ENCODE assay signal across 8 cellular contexts in genomic region chr20:25697132-25697446, GRCh38. TPM values are rescaled to one million over a fixed set of nuclear protein-coding genes. Genes with fewer than 3 reads are reported as not detected.
DNase-seq lines count a peak whose midpoint lies in the region; ATAC-seq and TF ChIP-seq lines count a peak whose summit lies in the region.

No MANE protein-coding gene starts in this region.

- TF ChIP-seq CTCF in kidney epithelial cell (IDR thresholded peaks at IDR 0.05; ENCODE audit: insufficient read depth, low read length, poor library complexity, severe bottlenecking), result no peak

- H3K36me3 ChIP-seq in adipocyte (ENCODE audit: control insufficient read depth, insufficient read depth, low read length, severe bottlenecking) (no peaks in the 10 kb centered on the region), kidney epithelial cell (ENCODE audit: control insufficient read depth, insufficient read depth, low read length) (no peaks in the 10 kb centered on the region)

- peaks cover 4% of the 10 kb centered on the region for H3K4me1 ChIP-seq in adipocyte (ENCODE audit: control insufficient read depth, insufficient read depth, low read length)

- peak overlapping the region; percentile 7 for H3K27ac ChIP-seq in substantia nigra (ENCODE audit: low read depth, low read length, poor library complexity, severe bottlenecking)

- H3K27me3 ChIP-seq in adipocyte (replicated peaks; ENCODE audit: control insufficient read depth, insufficient read depth, low read length) (no peaks in the 10 kb centered on the region), kidney epithelial cell (ENCODE audit: control insufficient read depth, insufficient read depth, low read length) (no peaks in the 10 kb centered on the region)

- H3K9ac ChIP-seq in adipocyte (ENCODE audit: low read length), result peak overlapping the region; percentile 98

- peaks cover 12% of the 10 kb centered on the region for H3K36me3 Mint-ChIP-seq in T-helper 2 cell treated with Interferon-gamma antibody and Interleukin-4, amounts not matched to agents 5 μg/mL and 100 μg/mL, for 36 hours (ENCODE audit: low read depth)

- DNase-seq in T-helper 2 cell treated with Interferon-gamma antibody and Interleukin-4, amounts not matched to agents 5 μg/mL and 100 μg/mL, for 36 hours (ENCODE audit: low spot score), result no peak
- DNase-seq in T-helper 2 cell, result no peak
- no peak for DNase-seq in adipocyte (ENCODE audit: low read depth)
- DNase-seq in kidney epithelial cell (ENCODE audit: low read depth), result no peak
- DNase-seq in substantia nigra (lab: John Stamatoyannopoulos, UW), result no peak
- no peak for DNase-seq in hippocampal formation (lab: John Stamatoyannopoulos, UW)

- peak overlapping the region; percentile 95 for H3K4me3 ChIP-seq in adipocyte (ENCODE audit: low read length)
- H3K4me3 ChIP-seq in kidney epithelial cell (ENCODE audit: low read depth, low read length), result peak overlapping the region; percentile 85

- ATAC-seq in HG03139 (IDR thresholded peaks at IDR 0.05; ENCODE audit: unreplicated experiment), result no peak
- no peak for ATAC-seq in HG02970 (IDR thresholded peaks at IDR 0.05; ENCODE audit: low FRiP score, unreplicated experiment)

- H3K4me1 Mint-ChIP-seq in T-helper 2 cell treated with Interferon-gamma antibody and Interleukin-4, amounts not matched to agents 5 μg/mL and 100 μg/mL, for 36 hours (ENCODE audit: low read depth), result peaks cover 14% of the 10 kb centered on the region

- peaks cover 12% of the 10 kb centered on the region for H3K9me3 ChIP-seq in adipocyte (ENCODE audit: control insufficient read depth, low read length)

- H3K27me3 Mint-ChIP-seq in T-helper 2 cell treated with Interferon-gamma antibody and Interleukin-4, amounts not matched to agents 5 μg/mL and 100 μg/mL, for 36 hours (ENCODE audit: low read depth), result peaks cover 6% of the 10 kb centered on the region

- H3K27ac Mint-ChIP-seq in T-helper 2 cell treated with Interferon-gamma antibody and Interleukin-4, amounts not matched to agents 5 μg/mL and 100 μg/mL, for 36 hours, result peak overlapping the region; percentile 88

- peaks cover 18% of the 10 kb centered on the region for H3K9me3 Mint-ChIP-seq in T-helper 2 cell treated with Interferon-gamma antibody and Interleukin-4, amounts not matched to agents 5 μg/mL and 100 μg/mL, for 36 hours

- H3K4me3 Mint-ChIP-seq in T-helper 2 cell treated with Interferon-gamma antibody and Interleukin-4, amounts not matched to agents 5 μg/mL and 100 μg/mL, for 36 hours, result peak overlapping the region; percentile 92

RNA-seq across cellular contexts. Expression of gene ZNF337, which starts 0.4 kb away (rescaled TPM):
- total RNA-seq in kidney epithelial cell, result 9.4 and 13.0 TPM in 2 replicates
